8 cellular contexts compared by ENCODE assay signal in the genomic region with DNA sequence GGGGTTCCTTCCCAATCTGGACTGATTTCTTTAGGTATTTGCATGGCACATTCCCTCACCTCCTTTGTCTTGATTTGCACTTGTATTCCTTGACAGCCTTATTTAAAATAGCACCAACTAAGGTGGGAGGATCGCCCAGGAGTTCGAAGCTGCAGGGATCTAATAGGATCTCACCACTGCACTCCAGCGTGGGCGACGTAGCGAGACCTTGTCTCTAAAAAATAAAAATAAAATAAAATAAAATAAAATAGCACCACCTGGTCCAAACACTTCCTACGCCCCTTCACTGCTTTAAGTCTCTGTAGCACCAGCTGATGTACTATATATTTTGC. TPM values are rescaled to one million over a fixed set of nuclear protein-coding genes. Genes with fewer than 3 reads are reported as not detected.
DNase-seq lines count a peak whose midpoint lies in the region; ATAC-seq and TF ChIP-seq lines count a peak whose summit lies in the region.

No MANE protein-coding gene starts in this region.

- no peaks in the 10 kb centered on the region for H3K27me3 ChIP-seq in tibial nerve

- WGBS in tibial nerve, 2 donors = 55 to 58% methylated on average over 7 of the region's 7 CpGs

- H3K27ac ChIP-seq in tibial nerve = peak overlapping the region in 2 of 4 donors; percentile 89 to 90

- peaks cover 15% of the 10 kb centered on the region for H3K4me1 Mint-ChIP-seq in activated naive CD4-positive, alpha-beta T cell treated with anti-CD3 and anti-CD28 coated beads for 36 hours (ENCODE audit: low read depth)
- H3K4me1 Mint-ChIP-seq in brain = peaks cover 27% of the 10 kb centered on the region
- peaks cover 23% of the 10 kb centered on the region for H3K4me1 Mint-ChIP-seq in memory B cell

- H3K4me1 ChIP-seq in tibial nerve = peaks cover 0 to 26% (median 0%) of the 10 kb centered on the region in 4 donors

- TF ChIP-seq CTCF in brain (conservative IDR thresholded peaks at IDR 0.05) = no peak
- TF ChIP-seq CTCF in tibial nerve (IDR thresholded peaks at IDR 0.05) = peak in 1 of 5 experiments; percentile 1

- DNase-seq in activated naive CD4-positive, alpha-beta T cell treated with anti-CD3 and anti-CD28 coated beads for 36 hours = no peak
- no peak for DNase-seq in activated naive CD4-positive, alpha-beta T cell treated with anti-CD3 and anti-CD28 coated beads, Interleukin-2, amount 50 U/mL, for 16 hours
- no peak for DNase-seq in memory B cell (ENCODE audit: low spot score in 2 of 2)
- DNase-seq in tibial nerve (ENCODE audit: low spot score in 2 of 2) = no peak
- no peak for DNase-seq in NCI-H128 (lab: John Stamatoyannopoulos, UW; ENCODE audit: unreplicated experiment)
- DNase-seq in erythroblast (lab: John Stamatoyannopoulos, UW) = no peak

- ATAC-seq in memory B cell (ENCODE audit: low read depth) = no peak
- ATAC-seq in HG03521 (IDR thresholded peaks at IDR 0.05; ENCODE audit: unreplicated experiment) = no peak

- TF ChIP-seq POLR2A in tibial nerve (IDR thresholded peaks at IDR 0.05) = no peak
- TF ChIP-seq POLR2A in erythroblast (IDR thresholded peaks at IDR 0.05; ENCODE audit: low read length) = no peak

- peaks cover 3% of the 10 kb centered on the region for H3K36me3 Mint-ChIP-seq in activated naive CD4-positive, alpha-beta T cell treated with anti-CD3 and anti-CD28 coated beads for 36 hours (ENCODE audit: low read depth)
- H3K36me3 Mint-ChIP-seq in brain = peaks cover 14% of the 10 kb centered on the region
- peaks cover 13% of the 10 kb centered on the region for H3K36me3 Mint-ChIP-seq in memory B cell

- intact Hi-C loops in activated naive CD4-positive, alpha-beta T cell treated with anti-CD3 and anti-CD28 coated beads for 36 hours (cut with micrococcal nuclease) = loop anchor here (5.0 to 10.0 kb wide), 3 partner anchors 34 to 454 kb away; a partner anchor contains a TSS

- peaks cover 0 to 10% (median 0%) of the 10 kb centered on the region in 3 donors for H3K36me3 ChIP-seq in tibial nerve

- H3K4me3 ChIP-seq in tibial nerve = peak overlapping the region; percentile 66 to 88 (median 73)

- TF ChIP-seq EP300 in tibial nerve (IDR thresholded peaks at IDR 0.05) = no peak

- no peaks in the 10 kb centered on the region for H3K9me3 Mint-ChIP-seq in activated naive CD4-positive, alpha-beta T cell treated with anti-CD3 and anti-CD28 coated beads for 36 hours
- H3K9me3 Mint-ChIP-seq in brain = peaks cover 0 to 6% (median 0%) of the 10 kb centered on the region in 5 experiments
- no peaks in the 10 kb centered on the region for H3K9me3 Mint-ChIP-seq in memory B cell

- no peaks in the 10 kb centered on the region for H3K9me3 ChIP-seq in tibial nerve

- CTCF ChIA-PET in activated naive CD4-positive, alpha-beta T cell treated with anti-CD3 and anti-CD28 coated beads for 36 hours (lab: Charles Lee) = interaction anchor here (0.5 to 4.3 kb wide), 5 partner anchors 9 to 208 kb away, joined by 3 to 31 read pairs (median 3); a partner anchor contains a TSS

- no peaks in the 10 kb centered on the region for H3K27me3 Mint-ChIP-seq in activated naive CD4-positive, alpha-beta T cell treated with anti-CD3 and anti-CD28 coated beads for 36 hours (ENCODE audit: low read depth)
- H3K27me3 Mint-ChIP-seq in brain = no peaks in the 10 kb centered on the region
- H3K27me3 Mint-ChIP-seq in memory B cell = no peaks in the 10 kb centered on the region

- H3K4me3 Mint-ChIP-seq in activated naive CD4-positive, alpha-beta T cell treated with anti-CD3 and anti-CD28 coated beads for 36 hours = peak overlapping the region; percentile 92
- H3K4me3 Mint-ChIP-seq in brain (peak overlapping the region; percentile 85 to 91 (median 88)), memory B cell (peak overlapping the region; percentile 95)

- peak overlapping the region; percentile 65 for H3K27ac Mint-ChIP-seq in activated naive CD4-positive, alpha-beta T cell treated with anti-CD3 and anti-CD28 coated beads for 36 hours
- H3K27ac Mint-ChIP-seq in brain (peak overlapping the region; percentile 88 to 99 (median 97)), memory B cell (peak overlapping the region; percentile 81)

RNA-seq across cellular contexts. Expression of a gene that starts 0.8 kb away (rescaled TPM):
- 1 to 10 TPM; 6.1 to 7.5 TPM for total RNA-seq in activated naive CD4-positive, alpha-beta T cell treated with anti-CD3 and anti-CD28 coated beads for 36 hours
- polyA plus RNA-seq in brain (ENCODE audit: insufficient read depth, low read depth, low replicate concordance) = 21.1 TPM
- total RNA-seq in tibial nerve = 10 to 100 TPM in 3 of 4 donors, 1 to 10 TPM in 1; 6.9 to 28.9 (median 13.4) TPM

RNA-seq across cellular contexts. Expression of a gene that starts 19.6 kb away (rescaled TPM):
- 1 to 10 TPM; 7.3 to 7.5 TPM for total RNA-seq in activated naive CD4-positive, alpha-beta T cell treated with anti-CD3 and anti-CD28 coated beads for 36 hours
- polyA plus RNA-seq in brain (ENCODE audit: insufficient read depth, low read depth, low replicate concordance) = 3.1 TPM
- 1 to 10 TPM in 1 of 4 donors, under 1 TPM in 1, not detected in 2; 0.60 to 2.3 TPM for total RNA-seq in tibial nerve

RNA-seq across cellular contexts. Expression of a gene that starts 35.7 kb away (rescaled TPM):
- total RNA-seq in activated naive CD4-positive, alpha-beta T cell treated with anti-CD3 and anti-CD28 coated beads for 36 hours = 1,000 to 10,000 TPM; 1,489 to 1,512 TPM
- polyA plus RNA-seq in brain (ENCODE audit: insufficient read depth, low read depth, low replicate concordance) = 583 TPM
- 100 to 1,000 TPM; 160 to 481 (median 281) TPM for total RNA-seq in tibial nerve
